11 cellular contexts compared by ENCODE assay signal in the genomic region with DNA sequence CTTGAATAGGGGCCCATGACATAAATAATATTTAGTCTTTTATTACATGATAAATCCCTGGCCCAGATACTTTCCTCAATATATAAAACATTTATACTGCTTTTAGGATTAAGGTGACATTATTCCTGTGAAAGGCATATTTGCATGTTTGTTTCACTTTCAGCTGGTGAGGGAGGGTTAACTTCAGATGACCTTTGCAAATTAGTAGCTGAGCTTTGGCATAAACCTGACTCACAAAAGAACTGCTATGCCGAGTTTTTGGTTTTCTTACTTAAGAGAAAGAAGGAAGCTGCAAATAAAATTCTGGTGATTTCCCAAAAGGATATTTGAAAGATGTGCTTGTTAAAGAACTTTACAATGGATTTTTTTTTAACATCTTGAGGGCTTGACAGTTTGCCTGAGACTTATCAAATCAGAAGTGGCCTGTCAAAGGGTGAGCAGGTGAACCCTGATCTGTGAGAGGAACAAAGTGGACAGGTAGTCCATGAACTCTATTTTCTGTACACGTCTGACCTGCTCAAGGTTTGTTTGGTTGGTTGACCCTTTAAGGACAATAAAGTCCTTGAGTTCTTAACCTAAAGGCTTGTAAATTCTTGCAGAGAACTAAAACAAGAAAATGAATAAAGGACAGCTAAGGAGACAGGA.
DNase-seq lines count a peak whose midpoint lies in the region; ATAC-seq and TF ChIP-seq lines count a peak whose summit lies in the region.
"Had no signal": no experiment of that assay in that cellular context is flagged by ENCODE, and none has a peak within 500 bp of the region (broad histone marks: within the 10 kb centered on the region; RNA-seq: fewer than 3 reads in every experiment).

No MANE protein-coding gene starts in this region.

- TF ChIP-seq CTCF in osteoblast (IDR thresholded peaks at IDR 0.05; ENCODE audit: extremely low read depth, low read depth, low read length) (no peak), endothelial cell (IDR thresholded peaks at IDR 0.05; ENCODE audit: unreplicated experiment) (no peak)

- no peaks in the 10 kb centered on the region for H3K79me2 ChIP-seq in osteoblast (ENCODE audit: insufficient read depth, low read length)

- H3K4me2 ChIP-seq in osteoblast (ENCODE audit: insufficient read depth, low read length) = no peak overlapping the region

- ATAC-seq in GM19035 (IDR thresholded peaks at IDR 0.05; ENCODE audit: unreplicated experiment) (peak; percentile 86), GM21825 (IDR thresholded peaks at IDR 0.05; ENCODE audit: unreplicated experiment) (peak; percentile 97), HG03432 (IDR thresholded peaks at IDR 0.05; ENCODE audit: unreplicated experiment) (peak; percentile 97), sciatic nerve (no peak)
- ATAC-seq: activated T-cell treated with anti-CD3 and anti-CD28 coated beads, Interleukin-2, amount 50 U/mL, for 72 hours had no signal

- H3K4me3 ChIP-seq in osteoblast (ENCODE audit: insufficient read depth, low read length) = no peak overlapping the region

- peaks cover 7% of the 10 kb centered on the region for H3K27me3 ChIP-seq in osteoblast (ENCODE audit: insufficient read depth, low read length)

- H3K27me3 Mint-ChIP-seq in endothelial cell (ENCODE audit: unreplicated experiment) = no peaks in the 10 kb centered on the region

- H3K9me3 ChIP-seq in osteoblast (ENCODE audit: low read depth, low read length) = no peaks in the 10 kb centered on the region

- H3K4me1 Mint-ChIP-seq in endothelial cell (ENCODE audit: unreplicated experiment) = no peaks in the 10 kb centered on the region

- no peaks in the 10 kb centered on the region for H4K20me1 ChIP-seq in osteoblast (ENCODE audit: insufficient read depth, low read length)

- no peaks in the 10 kb centered on the region for H3K36me3 Mint-ChIP-seq in endothelial cell (ENCODE audit: low read depth, unreplicated experiment)

- no peak overlapping the region for H3K4me3 Mint-ChIP-seq in endothelial cell (ENCODE audit: unreplicated experiment)
- H3K4me3 Mint-ChIP-seq: activated T-cell treated with anti-CD3 and anti-CD28 coated beads, Interleukin-2, amount 50 U/mL, for 72 hours; dendritic cell treated with granulocyte-macrophage colony-stimulating factor and Interleukin-4, amounts not matched to agents 40 ng/mL and 50 ng/mL, for 4 days had no signal

- no peaks in the 10 kb centered on the region for H3K36me3 ChIP-seq in osteoblast (ENCODE audit: insufficient read depth, low read length)

- H3K4me1 ChIP-seq in osteoblast (ENCODE audit: insufficient read depth, low read length) = peaks cover 5% of the 10 kb centered on the region

- DNase-seq in osteoblast (ENCODE audit: insufficient read length, low spot score, missing footprints) (peak; percentile 25), endothelial cell (ENCODE audit: low spot score) (no peak), sciatic nerve (ENCODE audit: low spot score) (no peak)
- no peak for DNase-seq in activated CD8-positive, alpha-beta memory T cell treated with anti-CD3 and anti-CD28 coated beads, Interleukin-2, amount 50 U/mL, for 48 hours
- DNase-seq: activated T-cell treated with anti-CD3 and anti-CD28 coated beads, Interleukin-2, amount 50 U/mL, for 72 hours; DND-41; NCI-H2227 treated with DMSO at 0.1 percent for 48 hours had no signal

- intact Hi-C loops in sciatic nerve (cut with DNase I) = no loop called here

- no peak overlapping the region for H2AFZ ChIP-seq in osteoblast (ENCODE audit: low read length)

- no peaks in the 10 kb centered on the region for H3K9me3 Mint-ChIP-seq in endothelial cell (ENCODE audit: unreplicated experiment)
- H3K9me3 Mint-ChIP-seq: activated T-cell treated with anti-CD3 and anti-CD28 coated beads, Interleukin-2, amount 50 U/mL, for 72 hours; dendritic cell treated with granulocyte-macrophage colony-stimulating factor and Interleukin-4, amounts not matched to agents 40 ng/mL and 50 ng/mL, for 4 days had no signal

- H3K27ac ChIP-seq in osteoblast (ENCODE audit: low read depth, low read length) = no peak overlapping the region

- H3K27ac Mint-ChIP-seq in endothelial cell (ENCODE audit: unreplicated experiment) = no peak overlapping the region
- H3K27ac Mint-ChIP-seq: dendritic cell treated with granulocyte-macrophage colony-stimulating factor and Interleukin-4, amounts not matched to agents 40 ng/mL and 50 ng/mL, for 4 days had no signal
